9 cellular contexts compared by ENCODE assay signal in the genomic region with DNA sequence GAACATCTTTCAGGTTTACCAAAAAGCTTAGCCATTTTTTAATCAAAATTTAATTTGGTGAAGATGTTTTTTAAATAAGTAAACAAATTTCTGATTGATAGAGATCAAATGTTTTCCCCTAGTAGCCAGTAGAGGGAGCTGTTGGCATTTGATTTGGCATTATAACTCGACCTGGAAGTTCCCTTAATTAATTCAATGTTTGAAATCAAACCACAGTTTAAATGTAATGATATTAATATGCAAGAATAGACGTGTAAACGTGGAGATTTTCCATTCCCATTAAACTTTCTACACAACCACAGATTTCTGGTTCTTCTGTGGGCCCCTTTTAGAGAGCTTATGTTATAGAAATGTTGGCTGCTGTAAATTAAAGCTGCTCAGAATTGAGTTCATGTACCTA.
DNase-seq lines count a peak whose midpoint lies in the region; ATAC-seq and TF ChIP-seq lines count a peak whose summit lies in the region.
"Had no signal": no experiment of that assay in that cellular context is flagged by ENCODE, and none has a peak within 500 bp of the region (broad histone marks: within the 10 kb centered on the region; RNA-seq: fewer than 3 reads in every experiment).

No MANE protein-coding gene starts in this region.

- no peaks in the 10 kb centered on the region for H3K9me3 ChIP-seq in left lung
- H3K9me3 ChIP-seq: HAP-1 had no signal

- ATAC-seq in left lung: peak; percentile 52
- no peak for ATAC-seq in GM18870 (IDR thresholded peaks at IDR 0.05; ENCODE audit: unreplicated experiment)
- no peak for ATAC-seq in GM21529 (IDR thresholded peaks at IDR 0.05; ENCODE audit: unreplicated experiment)

- DNase-seq in AG10803 (ENCODE audit: low read depth): peak; percentile 42
- peak; percentile 33 for DNase-seq in GM20000 (ENCODE audit: low spot score)
- peak; percentile 19 to 47 for DNase-seq in NCI-H524 (lab: John Stamatoyannopoulos, UW)
- peak; percentile 83 to 85 for DNase-seq in cardiac fibroblast (ENCODE audit: low read depth in 2 of 2)
- DNase-seq in left lung: no peak
- DNase-seq in T-helper 9 cell: no peak

- H3K36me3 ChIP-seq in left lung: no peaks in the 10 kb centered on the region
- H3K36me3 ChIP-seq: HAP-1 had no signal

- TF ChIP-seq CTCF in AG10803 (conservative IDR thresholded peaks at IDR 0.05; ENCODE audit: low read length) (peak; percentile 67), GM20000 (IDR thresholded peaks at IDR 0.05; ENCODE audit: extremely low read depth, missing control alignments) (peak; percentile 55), cardiac fibroblast (IDR thresholded peaks at IDR 0.05; ENCODE audit: low read depth, low read length) (peak; percentile 63), left lung (IDR thresholded peaks at IDR 0.05) (peak; percentile 57 to 72)

- intact Hi-C loops in left lung (cut with DNase I): loop anchor here in 1 of 2 donors (10.0 kb wide), 1 partner anchor 927 kb away; no protein-coding TSS in a partner anchor

- no peaks in the 10 kb centered on the region for H3K27me3 ChIP-seq in left lung

- H3K4me3 ChIP-seq in AG10803 (ENCODE audit: low read length) (no peak overlapping the region), cardiac fibroblast (replicated peaks in 1 of 2; ENCODE audit: low read depth in 2 of 2, low read length in 2 of 2) (no peak overlapping the region), left lung (no peak overlapping the region)
- H3K4me3 ChIP-seq: HAP-1 had no signal

- no peak overlapping the region for H3K27ac ChIP-seq in left lung

- no peaks in the 10 kb centered on the region for H3K4me1 ChIP-seq in left lung

Comparison
In these comparisons a context has a peak if more than half of its experiments do, and no peak if none do; other contexts are left out.
1. DNase-seq: peak in AG10803 (single experiment), GM20000 (single experiment), NCI-H524 (2 of 2) and cardiac fibroblast (2 of 2); none in left lung (0 of 2) and T-helper 9 cell (single experiment).
2. Peak in every context shown above with its lines, with median percentiles within 50 percentile points of each other: CTCF ChIP-seq.